Comparison of ENCODE assay signal across 11 cellular contexts in genomic region chr14:91241848-91242247, GRCh38. TPM values are rescaled to one million over a fixed set of nuclear protein-coding genes. Genes with fewer than 3 reads are reported as not detected.
DNase-seq lines count a peak whose midpoint lies in the region; ATAC-seq and FAIRE-seq lines count a peak whose summit lies in the region.
"Had no signal": no experiment of that assay in that cellular context is flagged by ENCODE, and none has a peak within 500 bp of the region (broad histone marks: within the 10 kb centered on the region; RNA-seq: fewer than 3 reads in every experiment).

No MANE protein-coding gene starts in this region.

- DNase-seq in GM18507 (ENCODE audit: extremely low spot score, insufficient read length, low read depth) (no peak), NOMO-1 treated with dmso at 0.1 percent for 144 hours (lab: John Stamatoyannopoulos, UW; ENCODE audit: unreplicated experiment) (peak; percentile 97), midbrain (lab: John Stamatoyannopoulos, UW) (peak; percentile 4), NCI-H446 (lab: John Stamatoyannopoulos, UW) (no peak), NCI-H748 (lab: John Stamatoyannopoulos, UW; ENCODE audit: unreplicated experiment) (no peak), NCI-H748 treated with DMSO at 0.1 percent for 48 hours (lab: John Stamatoyannopoulos, UW) (no peak), frontal cortex (ENCODE audit: low spot score in 2 of 2) (no peak)
- DNase-seq: foreskin melanocyte; stimulated activated CD4-positive, alpha-beta T cell treated with anti-CD3 and anti-CD28 coated beads, Interleukin-2, amount 100 ng/mL, for 48 hours had no signal

- FAIRE-seq in GM18507 (lab: Jason Lieb, UNC) (peak; percentile 91), frontal cortex (lab: Jason Lieb, UNC) (no peak)
- FAIRE-seq: H1 had no signal

- ATAC-seq in GM21825 (IDR thresholded peaks at IDR 0.05; ENCODE audit: unreplicated experiment) = peak; percentile 44

RNA-seq across cellular contexts. Expression of gene GPR68, which starts 2.7 kb away (rescaled TPM):
- total RNA-seq in frontal cortex = 4.9 TPM

Comparison
In these comparisons a context has a peak if more than half of its experiments do, and no peak if none do; other contexts are left out.
1. DNase-seq: peak in NOMO-1 treated with dmso at 0.1 percent for 144 hours (single experiment) and midbrain (single experiment); none in GM18507 (single experiment), NCI-H446 (0 of 2), NCI-H748 (single experiment), NCI-H748 treated with DMSO at 0.1 percent for 48 hours (single experiment) and frontal cortex (0 of 2).